8 cellular contexts compared by ENCODE assay signal in the genomic region with DNA sequence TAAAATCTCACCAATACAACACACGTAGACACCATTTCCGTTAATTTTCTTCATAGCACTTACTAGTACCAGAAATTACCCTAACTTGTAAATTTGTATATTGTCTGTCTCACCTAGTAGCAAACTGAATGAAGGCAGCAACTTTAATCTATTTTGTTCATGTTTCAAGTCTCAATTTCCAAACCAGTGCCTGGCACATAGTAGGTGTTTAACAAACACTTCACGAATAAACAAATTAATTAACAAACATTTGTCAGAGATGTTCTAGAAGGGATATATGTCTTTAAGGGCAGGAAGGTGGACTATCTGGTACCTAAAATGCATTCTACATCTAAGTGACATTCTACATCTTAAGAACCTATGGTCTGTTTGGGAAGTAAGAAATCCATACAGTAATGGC. TPM values are rescaled to one million over a fixed set of nuclear protein-coding genes. Genes with fewer than 3 reads are reported as not detected.
DNase-seq lines count a peak whose midpoint lies in the region; ATAC-seq lines count a peak whose summit lies in the region.

No MANE protein-coding gene starts in this region.

- no peaks in the 10 kb centered on the region for H3K27me3 ChIP-seq in subcutaneous abdominal adipose tissue (ENCODE audit: control insufficient read depth in 5 of 5, insufficient read depth in 4 of 5, low read length in 5 of 5)

- DNase-seq in T-helper 2 cell treated with Interferon-gamma antibody and Interleukin-4, amounts not matched to agents 5 μg/mL and 100 μg/mL, for 36 hours (ENCODE audit: low spot score): no peak
- DNase-seq in T-helper 2 cell: no peak
- DNase-seq in immature natural killer cell: no peak
- no peak for DNase-seq in stimulated activated naive CD4-positive, alpha-beta T cell treated with Interleukin-2 at 50 U/mL for 16 hours (lab: John Stamatoyannopoulos, UW)

- H3K9ac ChIP-seq in subcutaneous abdominal adipose tissue (ENCODE audit: low read length in 5 of 5): peak overlapping the region in 3 of 5 donors; percentile 90 to 95 (median 90)

- peaks cover 12% of the 10 kb centered on the region for H3K36me3 Mint-ChIP-seq in T-helper 2 cell treated with Interferon-gamma antibody and Interleukin-4, amounts not matched to agents 5 μg/mL and 100 μg/mL, for 36 hours (ENCODE audit: low read depth)
- peaks cover 41% of the 10 kb centered on the region for H3K36me3 Mint-ChIP-seq in activated T-helper 17 cell treated with anti-CD3 and anti-CD28 coated beads, Interleukin-2, amount 50 U/mL, for 72 hours (ENCODE audit: low read depth)
- peaks cover 0 to 4% (median 0%) of the 10 kb centered on the region in 3 donors for H3K36me3 Mint-ChIP-seq in immature natural killer cell

- H3K27ac Mint-ChIP-seq in T-helper 2 cell treated with Interferon-gamma antibody and Interleukin-4, amounts not matched to agents 5 μg/mL and 100 μg/mL, for 36 hours: peak overlapping the region; percentile 99
- H3K27ac Mint-ChIP-seq in activated T-helper 17 cell treated with anti-CD3 and anti-CD28 coated beads, Interleukin-2, amount 50 U/mL, for 72 hours: peak overlapping the region; percentile 99
- H3K27ac Mint-ChIP-seq in immature natural killer cell: peak overlapping the region; percentile 96 to 99 (median 97)

- no peaks in the 10 kb centered on the region for H3K9me3 Mint-ChIP-seq in T-helper 2 cell treated with Interferon-gamma antibody and Interleukin-4, amounts not matched to agents 5 μg/mL and 100 μg/mL, for 36 hours
- no peaks in the 10 kb centered on the region for H3K9me3 Mint-ChIP-seq in activated T-helper 17 cell treated with anti-CD3 and anti-CD28 coated beads, Interleukin-2, amount 50 U/mL, for 72 hours
- no peaks in the 10 kb centered on the region for H3K9me3 Mint-ChIP-seq in immature natural killer cell

- H3K4me3 Mint-ChIP-seq in T-helper 2 cell treated with Interferon-gamma antibody and Interleukin-4, amounts not matched to agents 5 μg/mL and 100 μg/mL, for 36 hours: peak overlapping the region; percentile 97
- H3K4me3 Mint-ChIP-seq in activated T-helper 17 cell treated with anti-CD3 and anti-CD28 coated beads, Interleukin-2, amount 50 U/mL, for 72 hours: peak overlapping the region; percentile 97
- H3K4me3 Mint-ChIP-seq in immature natural killer cell: peak overlapping the region; percentile 90 to 96 (median 95)

- no peaks in the 10 kb centered on the region for H3K9me3 ChIP-seq in subcutaneous abdominal adipose tissue (ENCODE audit: control insufficient read depth in 5 of 5, low read length in 5 of 5)

- no peak overlapping the region for H3K27ac ChIP-seq in subcutaneous abdominal adipose tissue (ENCODE audit: low read depth, low read length)

- H3K4me3 ChIP-seq in subcutaneous abdominal adipose tissue (ENCODE audit: low read depth in 1 of 5, low read length in 5 of 5): peak overlapping the region; percentile 76 to 97 (median 96)

- H3K36me3 ChIP-seq in subcutaneous abdominal adipose tissue (ENCODE audit: control insufficient read depth in 5 of 5, insufficient read depth in 5 of 5, low read length in 5 of 5): peaks cover 4 to 14% (median 7%) of the 10 kb centered on the region in 5 donors

- no peaks in the 10 kb centered on the region for H3K27me3 Mint-ChIP-seq in T-helper 2 cell treated with Interferon-gamma antibody and Interleukin-4, amounts not matched to agents 5 μg/mL and 100 μg/mL, for 36 hours (ENCODE audit: low read depth)
- peaks cover 3% of the 10 kb centered on the region for H3K27me3 Mint-ChIP-seq in activated T-helper 17 cell treated with anti-CD3 and anti-CD28 coated beads, Interleukin-2, amount 50 U/mL, for 72 hours
- H3K27me3 Mint-ChIP-seq in immature natural killer cell (ENCODE audit: low read depth in 3 of 3): peaks cover 7 to 20% (median 12%) of the 10 kb centered on the region in 3 donors

- H3K4me1 Mint-ChIP-seq in T-helper 2 cell treated with Interferon-gamma antibody and Interleukin-4, amounts not matched to agents 5 μg/mL and 100 μg/mL, for 36 hours (ENCODE audit: low read depth): peaks cover 19% of the 10 kb centered on the region
- H3K4me1 Mint-ChIP-seq in activated T-helper 17 cell treated with anti-CD3 and anti-CD28 coated beads, Interleukin-2, amount 50 U/mL, for 72 hours: peaks cover 21% of the 10 kb centered on the region
- peaks cover 27 to 44% of the 10 kb centered on the region in 2 donors for H3K4me1 Mint-ChIP-seq in immature natural killer cell

- ATAC-seq in activated T-helper 17 cell treated with anti-CD3 and anti-CD28 coated beads, Interleukin-2, amount 50 U/mL, for 72 hours (replicated peaks): no peak
- no peak for ATAC-seq in GM21825 (IDR thresholded peaks at IDR 0.05; ENCODE audit: unreplicated experiment)
- no peak for ATAC-seq in GM19351 (IDR thresholded peaks at IDR 0.05; ENCODE audit: unreplicated experiment)

- H3K4me1 ChIP-seq in subcutaneous abdominal adipose tissue (ENCODE audit: control insufficient read depth in 5 of 5, insufficient read depth in 5 of 5, low read length in 5 of 5): peaks cover 5 to 25% (median 23%) of the 10 kb centered on the region in 5 donors

RNA-seq across cellular contexts. Expression of a gene that starts 1.0 kb away (rescaled TPM):
- 10 to 100 TPM; 36.3 to 36.9 TPM for total RNA-seq in activated T-helper 17 cell treated with anti-CD3 and anti-CD28 coated beads, Interleukin-2, amount 50 U/mL, for 72 hours
- polyA plus RNA-seq in immature natural killer cell: 10 to 100 TPM in 1 of 3 donors, 1 to 10 TPM in 2; 4.2 to 16.2 (median 8.9) TPM

RNA-seq across cellular contexts. Expression of a gene that starts 42.2 kb away (rescaled TPM):
- total RNA-seq in activated T-helper 17 cell treated with anti-CD3 and anti-CD28 coated beads, Interleukin-2, amount 50 U/mL, for 72 hours: 1 to 10 TPM; 1.3 to 2.1 TPM
- polyA plus RNA-seq in immature natural killer cell: not detected
